ENCODE assay signal across 14 cellular contexts in the genomic region with DNA sequence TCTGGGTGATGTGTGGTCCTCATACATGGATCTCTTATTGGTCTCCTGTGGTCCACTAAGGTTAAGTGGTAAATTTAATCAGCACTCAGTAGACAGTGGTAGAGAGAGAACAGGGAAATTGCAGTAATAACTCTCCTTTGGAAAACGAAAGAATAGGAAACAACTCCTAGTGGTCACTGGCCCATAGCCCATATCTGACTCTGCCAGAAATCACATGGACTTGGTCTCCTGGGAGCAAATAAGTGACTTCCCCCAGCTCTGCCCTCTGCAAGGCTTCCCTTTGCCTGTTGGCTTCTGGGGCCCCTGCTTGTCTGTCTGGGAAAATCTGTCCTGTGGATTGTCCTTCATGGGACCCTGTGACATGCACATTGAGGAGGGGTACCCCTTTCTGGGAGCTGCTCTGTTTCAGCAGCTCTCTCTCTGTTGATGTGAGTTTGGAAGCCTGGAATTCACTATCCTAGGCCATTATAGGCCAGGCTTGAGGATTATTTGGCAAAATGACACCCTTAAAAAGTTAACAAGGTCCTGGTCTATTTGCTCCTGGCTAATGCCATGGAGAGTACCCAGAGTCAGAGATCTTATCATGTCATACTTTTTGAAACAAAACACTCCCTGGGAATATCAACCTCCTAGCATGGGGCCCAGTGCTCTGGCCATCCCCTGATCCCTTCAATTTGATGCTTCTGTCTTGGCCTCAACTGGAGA. TPM values are rescaled to one million over a fixed set of nuclear protein-coding genes. Genes with fewer than 3 reads are reported as not detected.
DNase-seq lines count a peak whose midpoint lies in the region; TF ChIP-seq lines count a peak whose summit lies in the region.
"Had no signal": no experiment of that assay in that cellular context is flagged by ENCODE, and none has a peak within 500 bp of the region (broad histone marks: within the 10 kb centered on the region; RNA-seq: fewer than 3 reads in every experiment).

No MANE protein-coding gene starts in this region.

- peaks cover 3% of the 10 kb centered on the region for H3K4me1 Mint-ChIP-seq in activated CD4-positive, alpha-beta T cell treated with anti-CD3 and anti-CD28 coated beads, Interleukin-2, amount 10 ng/mL, durations not matched to agents 7 days and 5 days

- CTCF ChIA-PET in HEK293 (lab: Yijun Ruan, JAX), result interaction anchor here (1.6 kb wide), 1 partner anchor 10 kb away, joined by 3 read pairs; no protein-coding TSS in a partner anchor
- CTCF ChIA-PET in activated CD4-positive, alpha-beta T cell treated with anti-CD3 and anti-CD28 coated beads, Interleukin-2, amount 10 ng/mL, durations not matched to agents 7 days and 5 days (lab: Charles Lee), result interaction anchor here (0.6 kb wide), 1 partner anchor 94 kb away, joined by 5 read pairs; no protein-coding TSS in a partner anchor

- no peak overlapping the region for H3K27ac Mint-ChIP-seq in activated CD4-positive, alpha-beta T cell treated with anti-CD3 and anti-CD28 coated beads, Interleukin-2, amount 10 ng/mL, durations not matched to agents 7 days and 5 days
- H3K27ac Mint-ChIP-seq: dendritic cell treated with granulocyte-macrophage colony-stimulating factor and Interleukin-4, amounts not matched to agents 40 ng/mL and 50 ng/mL, for 4 days had no signal

- H3K4me1 ChIP-seq in ACC112 (ENCODE audit: control insufficient read depth, insufficient read depth, low read length, unreplicated experiment) (peaks cover 15% of the 10 kb centered on the region), HEK293 (ENCODE audit: control insufficient read depth, insufficient read depth, low read length) (no peaks in the 10 kb centered on the region), SJCRH30 (no peaks in the 10 kb centered on the region)

- H3K27ac ChIP-seq in ACC112 (ENCODE audit: low read depth, low read length), result peak overlapping the region; percentile 38; the same call in 1 of the 2 replicates
- H3K27ac ChIP-seq in HEK293 (ENCODE audit: extremely low read depth, low read depth, low read length), result no peak overlapping the region
- no peak overlapping the region for H3K27ac ChIP-seq in SJCRH30
- H3K27ac ChIP-seq: tibial nerve had no signal

- H3K4me3 ChIP-seq in ACC112 (ENCODE audit: low read depth, low read length) (peak overlapping the region; percentile 53), HEK293 (ENCODE audit: low read depth, low read length) (no peak overlapping the region), choroid plexus epithelial cell (ENCODE audit: low read depth, low read length) (no peak overlapping the region), SJCRH30 (no peak overlapping the region)
- H3K4me3 ChIP-seq: tibial nerve had no signal

- H3K9me3 Mint-ChIP-seq in activated CD4-positive, alpha-beta T cell treated with anti-CD3 and anti-CD28 coated beads, Interleukin-2, amount 10 ng/mL, durations not matched to agents 7 days and 5 days, result no peaks in the 10 kb centered on the region
- H3K9me3 Mint-ChIP-seq: dendritic cell treated with granulocyte-macrophage colony-stimulating factor and Interleukin-4, amounts not matched to agents 40 ng/mL and 50 ng/mL, for 4 days had no signal

- no peak for TF ChIP-seq CTCF in HEK293 (tag by site-specific recombination; IDR thresholded peaks at IDR 0.05)
- TF ChIP-seq CTCF in choroid plexus epithelial cell (conservative IDR thresholded peaks at IDR 0.05; ENCODE audit: low read depth, low read length), result peak; percentile 12

- no peaks in the 10 kb centered on the region for H3K36me3 Mint-ChIP-seq in activated CD4-positive, alpha-beta T cell treated with anti-CD3 and anti-CD28 coated beads, Interleukin-2, amount 10 ng/mL, durations not matched to agents 7 days and 5 days (ENCODE audit: low read depth)

- peak overlapping the region; percentile 87 for H2AFZ ChIP-seq in ACC112 (ENCODE audit: low read length, unreplicated experiment)

- no peaks in the 10 kb centered on the region for H3K79me2 ChIP-seq in ACC112 (ENCODE audit: control insufficient read depth, insufficient read depth, low read length, unreplicated experiment)

- H3K4me3 Mint-ChIP-seq in activated CD4-positive, alpha-beta T cell treated with anti-CD3 and anti-CD28 coated beads, Interleukin-2, amount 10 ng/mL, durations not matched to agents 7 days and 5 days, result no peak overlapping the region
- H3K4me3 Mint-ChIP-seq: dendritic cell treated with granulocyte-macrophage colony-stimulating factor and Interleukin-4, amounts not matched to agents 40 ng/mL and 50 ng/mL, for 4 days had no signal

- POLR2A ChIA-PET in HEK293 (lab: Yijun Ruan, JAX), result no interaction called here
- POLR2A ChIA-PET in activated CD4-positive, alpha-beta T cell treated with anti-CD3 and anti-CD28 coated beads, Interleukin-2, amount 10 ng/mL, durations not matched to agents 7 days and 5 days (lab: Charles Lee), result no interaction called here

- H3K36me3 ChIP-seq in ACC112 (ENCODE audit: insufficient read depth, low read length), result no peaks in the 10 kb centered on the region
- no peaks in the 10 kb centered on the region for H3K36me3 ChIP-seq in HEK293 (ENCODE audit: control insufficient read depth in 2 of 2, insufficient read depth in 1 of 2, low read length in 2 of 2)
- no peaks in the 10 kb centered on the region for H3K36me3 ChIP-seq in SJCRH30
- H3K36me3 ChIP-seq: tibial nerve had no signal

- peak; percentile 82 for DNase-seq in choroid plexus epithelial cell (ENCODE audit: low read depth)
- peak; percentile 56 for DNase-seq in medulla oblongata (ENCODE audit: extremely low spot score)
- no peak for DNase-seq in islet precursor cell
- DNase-seq in NOMO-1 (lab: John Stamatoyannopoulos, UW; ENCODE audit: unreplicated experiment in 2 of 2), result no peak
- DNase-seq in activated CD4-positive, alpha-beta T cell treated with anti-CD3 and anti-CD28 coated beads, Interleukin-2, amount 10 ng/mL, durations not matched to agents 7 days and 5 days, result no peak
- DNase-seq in SJCRH30, result no peak
- DNase-seq: activated CD4-positive, alpha-beta T cell treated with anti-CD3 and anti-CD28 coated beads, Interleukin-2, amount 50 U/mL, for 1 hour; activated gamma-delta T cell treated with Interleukin-2 at 50 U/mL for 16 hours; GF-D8; midbrain had no signal

- H3K27me3 Mint-ChIP-seq in activated CD4-positive, alpha-beta T cell treated with anti-CD3 and anti-CD28 coated beads, Interleukin-2, amount 10 ng/mL, durations not matched to agents 7 days and 5 days, result peaks cover 17% of the 10 kb centered on the region

- H3K9me3 ChIP-seq in HEK293 (ENCODE audit: control insufficient read depth, insufficient read depth, low read depth, low read length) (no peaks in the 10 kb centered on the region), SJCRH30 (replicated peaks) (no peaks in the 10 kb centered on the region)

- H3K27me3 ChIP-seq in ACC112 (ENCODE audit: insufficient read depth, low read length), result peaks cover 5% of the 10 kb centered on the region; the same call in 1 of the 2 replicates
- H3K27me3 ChIP-seq in SJCRH30, result no peaks in the 10 kb centered on the region
- H3K27me3 ChIP-seq: tibial nerve had no signal

TF ChIP-seq in HEK293, 187 proteins besides CTCF, POLR2A, EP300 and RAD21:
- TF ChIP-seq ZNF239 (tag by site-specific recombination; IDR thresholded peaks at IDR 0.05) (no peak), GLIS1 (tag by site-specific recombination; IDR thresholded peaks at IDR 0.05) (0 out of 2 replicates have a peak, but pooled peaks have one; percentile 14)
TF ChIP-seq in HEK293: peak in this region for 1.

RNA-seq across cellular contexts. Expression of gene HNF1B, which starts 58.0 kb away (rescaled TPM):
- under 1 TPM in 1 of 2 experiments, not detected in 1; 0.08 TPM for total RNA-seq in activated CD4-positive, alpha-beta T cell treated with anti-CD3 and anti-CD28 coated beads, Interleukin-2, amount 10 ng/mL, durations not matched to agents 7 days and 5 days
- not detected in 2 replicates for total RNA-seq in SJCRH30 (2014; rRNA removed; shearing (Covaris generic))
- total RNA-seq: tibial nerve had no signal

Comparison
In these comparisons a context has a peak if more than half of its experiments do, and no peak if none do; other contexts are left out.
1. DNase-seq: peak in choroid plexus epithelial cell (single experiment) and medulla oblongata (single experiment); none in islet precursor cell (single experiment), NOMO-1 (0 of 2), activated CD4-positive, alpha-beta T cell treated with anti-CD3 and anti-CD28 coated beads, Interleukin-2, amount 10 ng/mL, durations not matched to agents 7 days and 5 days (single experiment) and SJCRH30 (0 of 2).